ENCODE assay signal across 8 cellular contexts in genomic region chr2:169361706-169362345, GRCh38. TPM values are rescaled to one million over a fixed set of nuclear protein-coding genes. Genes with fewer than 3 reads are reported as not detected.
DNase-seq lines count a peak whose midpoint lies in the region; TF ChIP-seq lines count a peak whose summit lies in the region.

No MANE protein-coding gene starts in this region.

- H3K36me3 ChIP-seq in ascending aorta (no peaks in the 10 kb centered on the region), smooth muscle cell (ENCODE audit: low read depth) (no peaks in the 10 kb centered on the region)

- WGBS in smooth muscle cell (ENCODE audit: low lambda C conversion rate) = 1% methylated on average over 51 of the region's 57 CpGs

- peak overlapping the region; percentile 97 for H3K4me2 ChIP-seq in smooth muscle cell

- peaks cover 0 to 4% (median 0%) of the 10 kb centered on the region in 3 donors for H3K36me3 Mint-ChIP-seq in immature natural killer cell

- H3K27me3 Mint-ChIP-seq in immature natural killer cell (ENCODE audit: low read depth in 3 of 3) = peaks cover 5 to 37% (median 19%) of the 10 kb centered on the region in 3 donors

- peak; percentile 11 for DNase-seq in ACHN
- DNase-seq in HEK293T (ENCODE audit: extremely low spot score) = peak; percentile 57
- DNase-seq in ascending aorta (ENCODE audit: low spot score in 2 of 2) = no peak
- peak in 1 of 3 donors; percentile 2 for DNase-seq in immature natural killer cell
- no peak for DNase-seq in smooth muscle cell (lab: John Stamatoyannopoulos, UW; ENCODE audit: unreplicated experiment)
- DNase-seq in SW 1271 (lab: John Stamatoyannopoulos, UW) = no peak
- no peak for DNase-seq in NCI-H187 (lab: John Stamatoyannopoulos, UW)
- no peak for DNase-seq in NCI-H2171 treated with DMSO at 0.1 percent for 48 hours (lab: John Stamatoyannopoulos, UW)

- H3F3A ChIP-seq in smooth muscle cell (ENCODE audit: low read depth) = no peaks in the 10 kb centered on the region

- H3K4me1 Mint-ChIP-seq in immature natural killer cell = peaks cover 33 to 35% of the 10 kb centered on the region in 2 donors

- intact Hi-C loops in ascending aorta (cut with DNase I) = no loop called here

- POLR2A ChIA-PET in HEK293T (lab: Yijun Ruan, JAX) = interaction anchor here (1.0 to 1.1 kb wide), 2 partner anchors 25 to 32 kb away, joined by 3 read pairs; no protein-coding TSS in a partner anchor

- H3K9ac ChIP-seq in smooth muscle cell (ENCODE audit: low read depth) = no peak overlapping the region

- CTCF ChIA-PET in HEK293T (lab: Yijun Ruan, JAX) = interaction anchor here (0.5 kb wide), 1 partner anchor 131 kb away, joined by 5 read pairs; no protein-coding TSS in a partner anchor

- H4K20me1 ChIP-seq in smooth muscle cell (ENCODE audit: low read depth) = no peaks in the 10 kb centered on the region

- H3K79me2 ChIP-seq in smooth muscle cell (ENCODE audit: low read depth) = no peaks in the 10 kb centered on the region

- no peak overlapping the region for H2AFZ ChIP-seq in smooth muscle cell (ENCODE audit: low read depth)

- H3K27ac ChIP-seq in ascending aorta = no peak overlapping the region
- no peak overlapping the region for H3K27ac ChIP-seq in smooth muscle cell (ENCODE audit: low read depth)

- peak overlapping the region; percentile 56 to 64 for H3K4me3 ChIP-seq in ascending aorta
- H3K4me3 ChIP-seq in smooth muscle cell = peak overlapping the region; percentile 68

- H3K9me3 ChIP-seq in ascending aorta (no peaks in the 10 kb centered on the region), smooth muscle cell (replicated peaks; ENCODE audit: low read depth) (no peaks in the 10 kb centered on the region)

- TF ChIP-seq CTCF in ascending aorta (IDR thresholded peaks at IDR 0.05) (no peak), smooth muscle cell (IDR thresholded peaks at IDR 0.05; ENCODE audit: borderline replicate concordance, insufficient read depth, poor library complexity, severe bottlenecking) (no peak)

- H3K4me1 ChIP-seq in ascending aorta (peaks cover 9 to 13% of the 10 kb centered on the region in 2 donors), smooth muscle cell (ENCODE audit: low read depth) (peaks cover 34% of the 10 kb centered on the region)

- no peak overlapping the region for H3K27ac Mint-ChIP-seq in immature natural killer cell

- H3K27me3 ChIP-seq in ascending aorta = peaks cover 14% of the 10 kb centered on the region
- peaks cover 95% of the 10 kb centered on the region for H3K27me3 ChIP-seq in smooth muscle cell (ENCODE audit: low read depth)

- in situ Hi-C loops in ACHN (cut with HindIII; ENCODE audit: low pct_ligation_motif_present, low pct_unique_long_range_greater_than_20kb, low sequenced_read_pairs) = no loop called here

- H3K9me3 Mint-ChIP-seq in immature natural killer cell = peaks cover 0 to 6% (median 0%) of the 10 kb centered on the region in 6 donors

- peak overlapping the region; percentile 84 to 96 (median 94) for H3K4me3 Mint-ChIP-seq in immature natural killer cell

TF ChIP-seq in HEK293T, 16 proteins besides CTCF, POLR2A, EP300 and RAD21:
- TF ChIP-seq L3MBTL2 (conservative IDR thresholded peaks at IDR 0.05) (peak; percentile 40), TARDBP (IDR thresholded peaks at IDR 0.05) (no peak)
TF ChIP-seq in HEK293T: peak in this region for 1.

RNA-seq across cellular contexts. Expression of gene LRP2, which starts 0.5 kb away (rescaled TPM):
- not detected for total RNA-seq in ascending aorta
- polyA plus RNA-seq in immature natural killer cell = not detected
- 0.76 and 2.7 TPM in 2 replicates for total RNA-seq in smooth muscle cell
- not detected in 2 replicates for polyA plus RNA-seq in smooth muscle cell

Comparison
In these comparisons a context has a peak if more than half of its experiments do, and no peak if none do; other contexts are left out.
1. DNase-seq: peak in ACHN (single experiment) and HEK293T (single experiment); none in ascending aorta (0 of 2), smooth muscle cell (single experiment), SW 1271 (0 of 2), NCI-H187 (0 of 2) and NCI-H2171 treated with DMSO at 0.1 percent for 48 hours (single experiment).